ENCODE assay signal across 8 cellular contexts in the genomic region with DNA sequence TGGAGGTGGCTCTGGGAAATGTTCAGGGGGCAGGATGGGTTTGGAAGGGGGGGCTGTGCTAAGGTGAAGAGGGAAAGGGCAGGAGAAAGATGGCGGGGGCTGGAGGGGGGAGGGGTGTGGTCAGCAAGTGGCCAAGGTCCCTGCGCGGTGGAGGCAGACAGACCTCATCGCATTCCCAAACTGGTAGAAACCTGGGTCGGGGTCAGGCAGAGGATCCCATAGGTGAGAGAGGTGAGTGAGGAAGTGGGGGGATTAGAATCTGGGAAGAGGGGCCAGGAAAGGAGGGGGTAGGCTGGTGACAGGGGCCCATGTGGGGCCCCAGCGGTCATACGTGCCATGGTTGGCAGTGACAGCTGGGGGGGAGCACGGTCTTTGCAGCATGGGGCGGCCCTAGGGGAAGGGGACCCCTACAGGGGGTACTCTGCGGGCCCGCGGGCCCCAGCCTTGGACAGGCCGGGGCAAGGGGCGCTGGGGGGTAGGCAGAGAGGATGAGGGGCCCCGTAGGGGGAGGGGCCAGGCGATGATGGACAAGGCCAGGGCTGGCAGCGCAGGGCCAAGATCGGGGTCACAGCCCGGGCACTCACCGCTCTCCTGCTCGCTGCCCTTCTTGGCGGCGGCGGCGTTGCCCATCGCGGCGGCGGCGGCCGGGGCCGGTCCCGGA. TPM values are rescaled to one million over a fixed set of nuclear protein-coding genes. Genes with fewer than 3 reads are reported as not detected.
DNase-seq lines count a peak whose midpoint lies in the region; ATAC-seq and TF ChIP-seq lines count a peak whose summit lies in the region.

No MANE protein-coding gene starts in this region.

- DNase-seq in DMS53 (lab: John Stamatoyannopoulos, UW) = peak; percentile 32
- no peak for DNase-seq in DMS53 treated with DMSO at 0.1 percent for 48 hours (lab: John Stamatoyannopoulos, UW; ENCODE audit: unreplicated experiment)
- DNase-seq in IMR-90 = no peak
- no peak for DNase-seq in ascending aorta (ENCODE audit: low spot score in 2 of 2)
- peak; percentile 41 for DNase-seq in iPS-NIHi11 (ENCODE audit: low spot score)
- peak; percentile 34 for DNase-seq in stimulated activated naive CD8-positive, alpha-beta T cell treated with anti-CD3 and anti-CD28 coated beads, Interleukin-15, Interleukin-2, amounts not matched to agents 100 U/mL and 50 U/mL, for 24 hours
- no peak for DNase-seq in GF-D8 (lab: John Stamatoyannopoulos, UW)
- DNase-seq in NCI-H510A (lab: John Stamatoyannopoulos, UW) = no peak

- H3K9ac ChIP-seq in IMR-90 (ENCODE audit: low read depth, low read length) = peak overlapping the region; percentile 78

- H3K23ac ChIP-seq in IMR-90 (ENCODE audit: low read depth, low read length) = peak overlapping the region; percentile 91; the same call in 1 of the 2 replicates

- H3K79me1 ChIP-seq in IMR-90 (ENCODE audit: low read depth in 1 of 2, low read length in 2 of 2) = peaks cover 10 to 63% of the 10 kb centered on the region in 2 experiments

- intact Hi-C loops in IMR-90 (cut with micrococcal nuclease) = no loop called here
- intact Hi-C loops in ascending aorta (cut with DNase I) = loop anchor here (1.0 to 5.0 kb wide), 4 partner anchors 36 to 370 kb away; partner anchors contain the start of genes DCAF15 and RFX1

- no peak overlapping the region for H3K18ac ChIP-seq in IMR-90 (ENCODE audit: low read depth, low read length)

- no peak for TF ChIP-seq RAD21 in IMR-90 (IDR thresholded peaks at IDR 0.05; ENCODE audit: low read length)

- no peaks in the 10 kb centered on the region for H3K27me3 ChIP-seq in IMR-90 (ENCODE audit: control insufficient read depth, insufficient read depth, low read length)
- no peaks in the 10 kb centered on the region for H3K27me3 ChIP-seq in ascending aorta

- H3K4ac ChIP-seq in IMR-90 (ENCODE audit: low read depth, low read length) = peak overlapping the region; percentile 68; the same call in 1 of the 2 replicates

- H2BK120ac ChIP-seq in IMR-90 (ENCODE audit: low read depth, low read length) = no peak overlapping the region

- CTCF ChIA-PET in IMR-90 (lab: Yijun Ruan, JAX) = no interaction called here

- H2AFZ ChIP-seq in IMR-90 (replicated peaks; ENCODE audit: low read length, poor library complexity) = peak overlapping the region; percentile 85

- WGBS in IMR-90 (ENCODE audit: extremely low coverage in 2 of 2, insufficient read length in 1 of 2), 2 experiments = 0% methylated on average over 21 of the region's 33 CpGs; no CpG with 5 or more reads in 1 of the 2 experiments

- H3K4me2 ChIP-seq in IMR-90 (ENCODE audit: low read depth, low read length) = peak overlapping the region; percentile 98

- TF ChIP-seq POLR2A in IMR-90 (IDR thresholded peaks at IDR 0.05; ENCODE audit: low read depth, low read length) = no peak

- H2AK5ac ChIP-seq in IMR-90 (ENCODE audit: low read depth, low read length) = no peak overlapping the region; the same call in 1 of the 2 replicates

- H3K4me3 ChIP-seq in IMR-90 (ENCODE audit: insufficient read depth, low read depth, low read length) (peak overlapping the region; percentile 74), ascending aorta (peak overlapping the region; percentile 71 to 96)

- H3K4me1 ChIP-seq in IMR-90 (ENCODE audit: control insufficient read depth, insufficient read depth, low read length) = peaks cover 26% of the 10 kb centered on the region
- H3K4me1 ChIP-seq in ascending aorta = peaks cover 30 to 58% of the 10 kb centered on the region in 2 donors

- no peak overlapping the region for H4K5ac ChIP-seq in IMR-90 (ENCODE audit: low read depth, low read length)

- peak overlapping the region; percentile 10 for H2BK5ac ChIP-seq in IMR-90 (ENCODE audit: low read depth, low read length, poor library complexity, severe bottlenecking)

- TF ChIP-seq CTCF in IMR-90 (conservative IDR thresholded peaks at IDR 0.05; ENCODE audit: low read depth, low read length) (no peak), ascending aorta (IDR thresholded peaks at IDR 0.05) (no peak)

- H4K20me1 ChIP-seq in IMR-90 (ENCODE audit: insufficient read depth, low read length) = peaks cover 8% of the 10 kb centered on the region

- ATAC-seq in IMR-90 (ENCODE audit: low read depth) = peak; percentile 1
- ATAC-seq in stimulated activated naive CD8-positive, alpha-beta T cell treated with anti-CD3 and anti-CD28 coated beads, Interleukin-15, Interleukin-2, amounts not matched to agents 100 U/mL and 50 U/mL, for 24 hours = peak; percentile 1

- H3K9me1 ChIP-seq in IMR-90 (ENCODE audit: insufficient read depth, low read length) = peaks cover 17% of the 10 kb centered on the region; the same call in 1 of the 2 replicates

- no peaks in the 10 kb centered on the region for H3K9me3 ChIP-seq in IMR-90 (ENCODE audit: control insufficient read depth, insufficient read depth, low read length)
- no peaks in the 10 kb centered on the region for H3K9me3 ChIP-seq in ascending aorta

- H2BK20ac ChIP-seq in IMR-90 (ENCODE audit: low read depth, low read length) = no peak overlapping the region

- POLR2A ChIA-PET in IMR-90 (lab: Charles Lee; ENCODE audit: unreplicated experiment) = interaction anchor here (0.6 kb wide), 1 partner anchor 9 kb away, joined by 3 read pairs; no protein-coding TSS in a partner anchor

- no peak overlapping the region for H3K56ac ChIP-seq in IMR-90 (ENCODE audit: extremely low read depth, insufficient read depth, low read length)

- H2BK15ac ChIP-seq in IMR-90 (ENCODE audit: low read depth, low read length) = no peak overlapping the region

- BruUV-seq in IMR-90 (replicated peaks; lab: Mats Ljungman, UMichigan) = no TSS peak

- in situ Hi-C loops in IMR-90 (cut with MboI; ENCODE audit: low sequenced_read_pairs) = no loop called here

- peak overlapping the region; percentile 53 for H3K14ac ChIP-seq in IMR-90 (replicated peaks; ENCODE audit: low read depth, low read length)

- no peak overlapping the region for H4K91ac ChIP-seq in IMR-90 (ENCODE audit: insufficient read depth, low read depth, low read length)

- H4K8ac ChIP-seq in IMR-90 (ENCODE audit: low read depth in 2 of 2, low read length in 2 of 2) = no peak overlapping the region; a peak in 1 of 4 replicates

- H3K36me3 ChIP-seq in IMR-90 (ENCODE audit: control insufficient read depth, insufficient read depth, low read length) (no peaks in the 10 kb centered on the region), ascending aorta (no peaks in the 10 kb centered on the region)

- H3K27ac ChIP-seq in IMR-90 (ENCODE audit: insufficient read depth, low read length) = peak overlapping the region; percentile 45
- peak overlapping the region; percentile 84 to 85 for H3K27ac ChIP-seq in ascending aorta

- dilution Hi-C loops in IMR-90 (cut with HindIII; ENCODE audit: low sequenced_read_pairs, unreplicated experiment) = no loop called here

- H2AK9ac ChIP-seq in IMR-90 (replicated peaks; ENCODE audit: low read depth, low read length, poor library complexity) = peak overlapping the region; percentile 70

TF ChIP-seq in IMR-90, 13 proteins besides CTCF, POLR2A, EP300 and RAD21:
- TF ChIP-seq USF2 (IDR thresholded peaks at IDR 0.05; ENCODE audit: low read depth, low read length) (no peak), MXI1 (IDR thresholded peaks at IDR 0.05; ENCODE audit: borderline replicate concordance, low read depth, low read length) (0 out of 2 replicates have a peak, but pooled peaks have one; percentile 4), RCOR1 (IDR thresholded peaks at IDR 0.05; ENCODE audit: insufficient replicate concordance, low read length) (no peak), BHLHE40 (IDR thresholded peaks at IDR 0.05; ENCODE audit: low read depth, low read length) (no peak)

RNA-seq across cellular contexts. Expression of gene PRKACA, which starts 0.5 kb away (rescaled TPM):
- total RNA-seq in IMR-90 (2012; rRNA removed) = 18.1 TPM in 2 replicates
- polyA plus RNA-seq in IMR-90 (2012; rRNA removed) = 67.1 and 94.5 TPM in 2 replicates
- polyA plus RNA-seq in IMR-90 (2012; cell fraction: cytosol; rRNA removed) = 79.9 and 102 TPM in 2 replicates
- 44.8 and 64.7 TPM in 2 replicates for polyA plus RNA-seq in IMR-90 (2012; cell fraction: nucleus; rRNA removed; ENCODE audit: low replicate concordance)
- 92.6 TPM for total RNA-seq in ascending aorta

RNA-seq across cellular contexts. Expression of gene ASF1B, which starts 19.3 kb away (rescaled TPM):
- total RNA-seq in IMR-90 (2012; rRNA removed) = 10.4 and 13.1 TPM in 2 replicates
- 11.3 and 12.1 TPM in 2 replicates for polyA plus RNA-seq in IMR-90 (2012; rRNA removed)
- 16.3 and 18.8 TPM in 2 replicates for polyA plus RNA-seq in IMR-90 (2012; cell fraction: cytosol; rRNA removed)
- 3.4 and 7.9 TPM in 2 replicates for polyA plus RNA-seq in IMR-90 (2012; cell fraction: nucleus; rRNA removed; ENCODE audit: low replicate concordance)
- total RNA-seq in ascending aorta = 7.8 TPM

RNA-seq across cellular contexts. Expression of gene SAMD1, which starts 26.5 kb away (rescaled TPM):
- total RNA-seq in IMR-90 (2012; rRNA removed) (6.5 and 7.5 TPM in 2 replicates), ascending aorta (9.4 TPM)
- polyA plus RNA-seq in IMR-90 (2012; rRNA removed) = 14.1 and 16.3 TPM in 2 replicates
- polyA plus RNA-seq in IMR-90 (2012; cell fraction: cytosol; rRNA removed) = 13.3 and 22.9 TPM in 2 replicates
- 23.0 and 32.5 TPM in 2 replicates for polyA plus RNA-seq in IMR-90 (2012; cell fraction: nucleus; rRNA removed; ENCODE audit: low replicate concordance)

RNA-seq across cellular contexts. Expression of gene C19orf67, which starts 31.5 kb away (rescaled TPM):
- total RNA-seq in IMR-90 (2012; rRNA removed) = not detected in 2 replicates
- polyA plus RNA-seq in IMR-90 (2012; rRNA removed) = not detected in 2 replicates
- polyA plus RNA-seq in IMR-90 (2012; cell fraction: cytosol; rRNA removed) = not detected in 2 replicates
- polyA plus RNA-seq in IMR-90 (2012; cell fraction: nucleus; rRNA removed; ENCODE audit: low replicate concordance) = not detected in 2 replicates
- total RNA-seq in ascending aorta = not detected

RNA-seq across cellular contexts. Expression of gene MISP3, which starts 44.5 kb away (rescaled TPM):
- total RNA-seq in IMR-90 (2012; rRNA removed) = under 0.01 TPM in 2 replicates
- polyA plus RNA-seq in IMR-90 (2012; rRNA removed) = 0.68 and 0.86 TPM in 2 replicates
- 1.1 and 2.2 TPM in 2 replicates for polyA plus RNA-seq in IMR-90 (2012; cell fraction: cytosol; rRNA removed)
- 0.86 and 1.1 TPM in 2 replicates for polyA plus RNA-seq in IMR-90 (2012; cell fraction: nucleus; rRNA removed; ENCODE audit: low replicate concordance)
- total RNA-seq in ascending aorta = 6.0 TPM

Comparison
In these comparisons a context has a peak if more than half of its experiments do, and no peak if none do; other contexts are left out.
1. DNase-seq: peak in DMS53 (single experiment), iPS-NIHi11 (single experiment) and stimulated activated naive CD8-positive, alpha-beta T cell treated with anti-CD3 and anti-CD28 coated beads, Interleukin-15, Interleukin-2, amounts not matched to agents 100 U/mL and 50 U/mL, for 24 hours (single experiment); none in DMS53 treated with DMSO at 0.1 percent for 48 hours (single experiment), IMR-90 (single experiment), ascending aorta (0 of 2), GF-D8 (single experiment) and NCI-H510A (single experiment).